In the genomic region with DNA sequence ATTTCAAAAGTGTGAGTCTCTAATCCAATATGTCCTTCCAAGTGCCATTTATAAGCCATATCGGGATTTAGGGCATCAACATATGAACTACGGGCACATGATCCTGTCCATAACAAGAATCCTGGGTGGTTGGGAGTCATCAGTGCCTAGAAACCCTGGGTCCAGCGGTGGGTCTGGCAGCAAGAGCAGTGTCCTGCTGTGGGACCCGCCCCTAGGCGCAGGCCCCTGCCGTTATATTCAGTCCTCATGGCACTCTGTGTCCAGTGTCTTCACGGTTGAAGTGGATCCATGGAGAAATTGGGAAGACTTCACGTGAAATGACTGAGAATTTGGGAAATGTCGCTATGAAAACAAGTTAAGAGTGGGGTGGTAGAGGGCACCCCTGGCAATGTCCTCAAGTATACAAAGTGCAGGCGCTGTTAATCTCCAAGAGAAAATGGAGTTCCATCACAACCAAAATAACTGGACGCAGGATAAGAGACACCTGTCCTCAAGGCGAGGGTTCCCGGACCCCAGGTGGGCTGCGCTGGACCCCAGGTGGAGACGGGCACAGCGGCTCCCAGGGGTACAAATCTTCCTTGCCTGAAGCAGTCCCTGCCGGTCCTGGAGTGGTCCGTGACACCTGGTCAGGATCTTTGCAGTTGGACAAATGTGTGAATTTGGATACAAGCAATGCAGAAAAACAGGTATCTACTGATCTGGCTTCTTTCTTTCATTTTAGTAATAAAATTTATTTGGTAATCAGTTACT, we compare ENCODE assay signal across 1 cellular context.
TF ChIP-seq lines count a peak whose summit lies in the region.

No MANE protein-coding gene starts in this region.

TF ChIP-seq in HCT116, 20 proteins besides CTCF, POLR2A, EP300 and RAD21 (continued from another document):
- TF ChIP-seq CBX3 (IDR thresholded peaks at IDR 0.05; ENCODE audit: low read depth) (no peak), SRF (IDR thresholded peaks at IDR 0.05; ENCODE audit: low read depth) (no peak), FOSL1 (IDR thresholded peaks at IDR 0.05; ENCODE audit: low read depth) (no peak), JUND (IDR thresholded peaks at IDR 0.05) (no peak), YY1 (IDR thresholded peaks at IDR 0.05; ENCODE audit: extremely low read depth, insufficient replicate concordance, low read depth, low read length) (no peak), CEBPB (IDR thresholded peaks at IDR 0.05; ENCODE audit: low read depth) (no peak), EZH2phosphoT487 (IDR thresholded peaks at IDR 0.05; ENCODE audit: borderline replicate concordance) (no peak), SP1 (IDR thresholded peaks at IDR 0.05; ENCODE audit: low read depth) (no peak)
- TF ChIP-seq, protein P1, sequence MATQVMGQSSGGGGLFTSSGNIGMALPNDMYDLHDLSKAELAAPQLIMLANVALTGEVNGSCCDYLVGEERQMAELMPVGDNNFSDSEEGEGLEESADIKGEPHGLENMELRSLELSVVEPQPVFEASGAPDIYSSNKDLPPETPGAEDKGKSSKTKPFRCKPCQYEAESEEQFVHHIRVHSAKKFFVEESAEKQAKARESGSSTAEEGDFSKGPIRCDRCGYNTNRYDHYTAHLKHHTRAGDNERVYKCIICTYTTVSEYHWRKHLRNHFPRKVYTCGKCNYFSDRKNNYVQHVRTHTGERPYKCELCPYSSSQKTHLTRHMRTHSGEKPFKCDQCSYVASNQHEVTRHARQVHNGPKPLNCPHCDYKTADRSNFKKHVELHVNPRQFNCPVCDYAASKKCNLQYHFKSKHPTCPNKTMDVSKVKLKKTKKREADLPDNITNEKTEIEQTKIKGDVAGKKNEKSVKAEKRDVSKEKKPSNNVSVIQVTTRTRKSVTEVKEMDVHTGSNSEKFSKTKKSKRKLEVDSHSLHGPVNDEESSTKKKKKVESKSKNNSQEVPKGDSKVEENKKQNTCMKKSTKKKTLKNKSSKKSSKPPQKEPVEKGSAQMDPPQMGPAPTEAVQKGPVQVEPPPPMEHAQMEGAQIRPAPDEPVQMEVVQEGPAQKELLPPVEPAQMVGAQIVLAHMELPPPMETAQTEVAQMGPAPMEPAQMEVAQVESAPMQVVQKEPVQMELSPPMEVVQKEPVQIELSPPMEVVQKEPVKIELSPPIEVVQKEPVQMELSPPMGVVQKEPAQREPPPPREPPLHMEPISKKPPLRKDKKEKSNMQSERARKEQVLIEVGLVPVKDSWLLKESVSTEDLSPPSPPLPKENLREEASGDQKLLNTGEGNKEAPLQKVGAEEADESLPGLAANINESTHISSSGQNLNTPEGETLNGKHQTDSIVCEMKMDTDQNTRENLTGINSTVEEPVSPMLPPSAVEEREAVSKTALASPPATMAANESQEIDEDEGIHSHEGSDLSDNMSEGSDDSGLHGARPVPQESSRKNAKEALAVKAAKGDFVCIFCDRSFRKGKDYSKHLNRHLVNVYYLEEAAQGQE (IDR thresholded peaks at IDR 0.05; ENCODE audit: low read depth) = no peak
- TF ChIP-seq, protein P2, sequence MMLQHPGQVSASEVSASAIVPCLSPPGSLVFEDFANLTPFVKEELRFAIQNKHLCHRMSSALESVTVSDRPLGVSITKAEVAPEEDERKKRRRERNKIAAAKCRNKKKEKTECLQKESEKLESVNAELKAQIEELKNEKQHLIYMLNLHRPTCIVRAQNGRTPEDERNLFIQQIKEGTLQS (IDR thresholded peaks at IDR 0.05) = no peak
